In genomic region chr12:51832708-51833107, GRCh38 we compare ENCODE assay signal across 12 cellular contexts. TPM values are rescaled to one million over a fixed set of nuclear protein-coding genes. Genes with fewer than 3 reads are reported as not detected.
DNase-seq lines count a peak whose midpoint lies in the region; ATAC-seq, FAIRE-seq and TF ChIP-seq lines count a peak whose summit lies in the region.
"Had no signal": no experiment of that assay in that cellular context is flagged by ENCODE, and none has a peak within 500 bp of the region (broad histone marks: within the 10 kb centered on the region; RNA-seq: fewer than 3 reads in every experiment).

No MANE protein-coding gene starts in this region.

- H3K27ac ChIP-seq in H1 (ENCODE audit: low read depth, low read length): no peak overlapping the region
- H3K27ac ChIP-seq in esophagus muscularis mucosa (replicated peaks in 1 of 4): no peak overlapping the region
- H3K27ac ChIP-seq: adrenal gland, upper lobe of right lung had no signal

- H3K27me3 ChIP-seq in H1 (replicated peaks in 1 of 4; ENCODE audit: control insufficient read depth in 3 of 4, extremely low read depth in 1 of 4, insufficient read depth in 3 of 4, low read length in 3 of 4): peaks cover 0 to 3% (median 0%) of the 10 kb centered on the region in 4 experiments; a peak in 1 of 7 replicates
- H3K27me3 ChIP-seq in esophagus muscularis mucosa: peaks cover 0 to 83% (median 1%) of the 10 kb centered on the region in 4 donors
- H3K27me3 ChIP-seq: adrenal gland had no signal

- no peak for TF ChIP-seq POLR2A in H1 (IDR thresholded peaks at IDR 0.05; ENCODE audit: control extremely low read depth in 1 of 2, low read depth in 2 of 2, low read length in 2 of 2)
- TF ChIP-seq POLR2A in esophagus muscularis mucosa (IDR thresholded peaks at IDR 0.05; ENCODE audit: low read depth): no peak

- peaks cover 30% of the 10 kb centered on the region for H3K4me1 Mint-ChIP-seq in stimulated activated naive CD8-positive, alpha-beta T cell treated with anti-CD3 and anti-CD28 coated beads, Interleukin-15, amount 100 ng/mL, for 72 hours

- H2BK5ac ChIP-seq in H1 (ENCODE audit: low read depth, low read length): no peak overlapping the region

- no peak overlapping the region for H2BK20ac ChIP-seq in H1 (ENCODE audit: low read length)

- no peak overlapping the region for H2BK12ac ChIP-seq in H1 (ENCODE audit: low read depth, low read length)

- TF ChIP-seq EP300 in H1 (IDR thresholded peaks at IDR 0.05; ENCODE audit: borderline replicate concordance in 1 of 2, low read depth in 2 of 2, low read length in 2 of 2) (no peak), esophagus muscularis mucosa (IDR thresholded peaks at IDR 0.05) (no peak)

- no peak overlapping the region for H2BK120ac ChIP-seq in H1 (replicated peaks; ENCODE audit: low read depth, low read length)

- H2AK5ac ChIP-seq in H1 (ENCODE audit: low read depth, low read length): no peak overlapping the region

- DNase-seq in stimulated activated naive CD8-positive, alpha-beta T cell treated with anti-CD3 and anti-CD28 coated beads, Interleukin-15, amount 100 ng/mL, for 72 hours: no peak
- no peak for DNase-seq in stimulated activated naive CD8-positive, alpha-beta T cell treated with anti-CD3 and anti-CD28 coated beads, Interleukin-15, Interleukin-2, amounts not matched to agents 100 U/mL and 50 U/mL, for 24 hours
- peak; percentile 86 for DNase-seq in MV-4-11 (lab: John Stamatoyannopoulos, UW)
- no peak for DNase-seq in H1 (ENCODE audit: low read depth in 1 of 2, low spot score in 2 of 2)
- DNase-seq in esophagus muscularis mucosa (ENCODE audit: extremely low spot score): no peak
- no peak for DNase-seq in NCI-H446 treated with DMSO at 0.1 percent for 48 hours (lab: John Stamatoyannopoulos, UW)
- DNase-seq in central memory CD4-positive, alpha-beta T cell: no peak
- DNase-seq: adrenal gland, erythroblast, NCI-H1417 treated with DMSO at 0.1 percent for 48 hours, upper lobe of right lung had no signal

- H3K4me1 ChIP-seq in H1 (replicated peaks in 1 of 4; ENCODE audit: control insufficient read depth in 3 of 4, insufficient read depth in 4 of 4, low read length in 3 of 4) (peaks cover 19 to 58% (median 35%) of the 10 kb centered on the region in 4 experiments), esophagus muscularis mucosa (peaks cover 0 to 12% (median 5%) of the 10 kb centered on the region in 4 donors)
- H3K4me1 ChIP-seq: adrenal gland, upper lobe of right lung had no signal

- H3K9ac ChIP-seq in H1 (replicated peaks in 1 of 4; ENCODE audit: extremely low read depth in 1 of 4, low read depth in 3 of 4, low read length in 3 of 4): no peak overlapping the region

- H3K9me3 Mint-ChIP-seq in stimulated activated naive CD8-positive, alpha-beta T cell treated with anti-CD3 and anti-CD28 coated beads, Interleukin-15, amount 100 ng/mL, for 72 hours: no peaks in the 10 kb centered on the region

- no peak overlapping the region for H4K8ac ChIP-seq in H1 (ENCODE audit: extremely low read depth, insufficient read depth, low read length)

- no peak overlapping the region for H2AFZ ChIP-seq in H1 (ENCODE audit: low read length)

- CTCF ChIA-PET in H1 (lab: Charles Lee; ENCODE audit: partially characterized antibody): interaction anchor here (1.0 to 6.8 kb wide), 11 partner anchors 9 to 140 kb away, joined by 3 to 49 read pairs (median 7); partner anchors contain the start of gene ANKRD33

- H3K4me3 Mint-ChIP-seq in stimulated activated naive CD8-positive, alpha-beta T cell treated with anti-CD3 and anti-CD28 coated beads, Interleukin-15, amount 100 ng/mL, for 72 hours: peak overlapping the region; percentile 17 to 36

- no peak overlapping the region for H3K23ac ChIP-seq in H1 (ENCODE audit: insufficient read length)

- WGBS in H1 (ENCODE audit: extremely low coverage in 1 of 2, insufficient coverage in 1 of 2, insufficient read length in 1 of 2, insufficient replicate concordance in 2 of 2, low coverage in 1 of 2, low lambda C conversion rate in 2 of 2, missing lambda C conversion rate in 1 of 2), 2 experiments: 77% methylated on average over 6 of the region's 6 CpGs; no CpG with 5 or more reads in 1 of the 2 experiments
- 20% methylated on average over 6 of the region's 6 CpGs for WGBS in esophagus muscularis mucosa

- H3K79me1 ChIP-seq in H1 (ENCODE audit: low read depth, low read length): no peaks in the 10 kb centered on the region; the same call in 1 of the 2 replicates

- peaks cover 4% of the 10 kb centered on the region; the same call in 1 of the 2 replicates for H3K23me2 ChIP-seq in H1 (ENCODE audit: low read depth, low read length)

- H3K27me3 Mint-ChIP-seq in stimulated activated naive CD8-positive, alpha-beta T cell treated with anti-CD3 and anti-CD28 coated beads, Interleukin-15, amount 100 ng/mL, for 72 hours: peaks cover 54% of the 10 kb centered on the region

- POLR2A ChIA-PET in H1 (lab: Charles Lee; ENCODE audit: partially characterized antibody): interaction anchor here (1.0 to 2.3 kb wide), 7 partner anchors 9 to 32 kb away, joined by 3 to 9 read pairs (median 5); no protein-coding TSS in a partner anchor

- no peak overlapping the region for H3K4ac ChIP-seq in H1 (replicated peaks; ENCODE audit: insufficient read length, low read depth, low read length)

- no peak for ATAC-seq in stimulated activated naive CD8-positive, alpha-beta T cell treated with anti-CD3 and anti-CD28 coated beads, Interleukin-15, amount 100 ng/mL, for 72 hours
- no peak for ATAC-seq in stimulated activated naive CD8-positive, alpha-beta T cell treated with anti-CD3 and anti-CD28 coated beads, Interleukin-15, Interleukin-2, amounts not matched to agents 100 U/mL and 50 U/mL, for 24 hours
- no peak for ATAC-seq in SK-N-SH treated with all-trans-retinoic acid at 6 μM for 48 hours
- ATAC-seq: upper lobe of right lung had no signal

- H4K5ac ChIP-seq in H1 (ENCODE audit: insufficient read length, low read depth, low read length): no peak overlapping the region

- peak overlapping the region; percentile 66 for H4K91ac ChIP-seq in H1 (replicated peaks; ENCODE audit: insufficient read length, low read length)

- no peak overlapping the region for H3K18ac ChIP-seq in H1 (ENCODE audit: extremely low read depth, low read length)

- TF ChIP-seq RAD21 in H1 (IDR thresholded peaks at IDR 0.05 in 1 of 2, conservative IDR thresholded peaks at IDR 0.05 in 1 of 2; ENCODE audit: low read depth in 2 of 2, low read length in 2 of 2): no peak

- H2BK15ac ChIP-seq in H1 (ENCODE audit: low read length): no peak overlapping the region

- H3K4me3 ChIP-seq in H1 (ENCODE audit: extremely low read depth in 1 of 4, insufficient read depth in 2 of 4, low read depth in 3 of 4, low read length in 4 of 4) (no peak overlapping the region), esophagus muscularis mucosa (no peak overlapping the region)
- H3K4me3 ChIP-seq: adrenal gland, upper lobe of right lung had no signal

- no peaks in the 10 kb centered on the region; a peak in 1 of 4 replicates for H3K79me2 ChIP-seq in H1 (ENCODE audit: control insufficient read depth in 1 of 2, insufficient read depth in 2 of 2, low read length in 2 of 2)

- H3K36me3 ChIP-seq in H1 (ENCODE audit: control insufficient read depth in 2 of 4, insufficient read depth in 4 of 4, low read length in 3 of 4) (no peaks in the 10 kb centered on the region), esophagus muscularis mucosa (no peaks in the 10 kb centered on the region)
- H3K36me3 ChIP-seq: adrenal gland, upper lobe of right lung had no signal

- no peak overlapping the region for H3K56ac ChIP-seq in H1 (replicated peaks; ENCODE audit: insufficient read length, low read depth, low read length)

- intact Hi-C loops in esophagus muscularis mucosa (cut with DNase I): no loop called here

- H4K20me1 ChIP-seq in H1 (replicated peaks in 1 of 2; ENCODE audit: control insufficient read depth in 1 of 2, insufficient read depth in 2 of 2, low read length in 2 of 2): no peaks in the 10 kb centered on the region

- peak overlapping the region in 1 of 2 donors; percentile 22 for H3K27ac Mint-ChIP-seq in stimulated activated naive CD8-positive, alpha-beta T cell treated with anti-CD3 and anti-CD28 coated beads, Interleukin-15, amount 100 ng/mL, for 72 hours

- H3K14ac ChIP-seq in H1 (ENCODE audit: insufficient read length): no peak overlapping the region

- H3K9me3 ChIP-seq in H1 (ENCODE audit: insufficient read depth in 2 of 2, low read depth in 1 of 2, low read length in 1 of 2) (no peaks in the 10 kb centered on the region), esophagus muscularis mucosa (no peaks in the 10 kb centered on the region)
- H3K9me3 ChIP-seq: adrenal gland, upper lobe of right lung had no signal

- peak overlapping the region in 1 of 2 experiments; percentile 29; a peak in 3 of 4 replicates for H3K4me2 ChIP-seq in H1 (ENCODE audit: insufficient read depth in 1 of 2, low read depth in 2 of 2, low read length in 2 of 2)

- no peak for FAIRE-seq in H1 (lab: Jason Lieb, UNC)

- TF ChIP-seq CTCF in H1 (IDR thresholded peaks at IDR 0.05; ENCODE audit: control extremely low read depth in 1 of 3, insufficient read depth in 1 of 3, low read depth in 1 of 3, low read length in 3 of 3) (no peak), esophagus muscularis mucosa (IDR thresholded peaks at IDR 0.05) (no peak)

TF ChIP-seq in H1, 55 proteins besides CTCF, POLR2A, EP300 and RAD21 (continues in another document):
- no peak for TF ChIP-seq BACH1 (IDR thresholded peaks at IDR 0.05; ENCODE audit: low read length)

TF ChIP-seq in SK-N-SH treated with all-trans-retinoic acid at 6 μM for 48 hours, 23 proteins besides CTCF, POLR2A, EP300 and RAD21 (continues in another document):
- TF ChIP-seq TCF4 (CRISPR knock-in tag; IDR thresholded peaks at IDR 0.05; ENCODE audit: borderline replicate concordance): no peak

RNA-seq across cellular contexts. Expression of gene FIGNL2, which starts 15.8 kb away (rescaled TPM):
- total RNA-seq in H1 (2021; fragmentation: NEBNext Ultra II Directional; extraction: Animal tissue kit (Norgen Biotek cat#: 25700)): 6.5 and 7.5 TPM in 2 replicates
- polyA plus RNA-seq in H1 (2011; rRNA removed): 7.1 and 10.9 TPM in 2 replicates
- polyA plus RNA-seq in H1 (2011; cell fraction: cytosol; rRNA removed): 6.7 TPM
- polyA plus RNA-seq in H1 (2011; cell fraction: nucleus; rRNA removed): 12.7 TPM
- 4.7 to 5.7 TPM (median 5.2 TPM) in 4 replicates for polyA plus RNA-seq in H1 (2012, experiment 1 of 2)
- polyA plus RNA-seq in H1 (2012, experiment 2 of 2): 4.7 TPM
- 2.7 TPM for polyA plus RNA-seq in H1 (2013, experiment 1 of 2)
- 2.2 TPM for polyA plus RNA-seq in H1 (2013, experiment 2 of 2)
- polyA minus RNA-seq in H1 (2011; rRNA and poly(A)+ RNA removed): 3.0 and 6.3 TPM in 2 replicates
- 7.0 TPM for polyA minus RNA-seq in H1 (2011; cell fraction: cytosol; rRNA and poly(A)+ RNA removed)
- 11.2 TPM for polyA minus RNA-seq in H1 (2011; cell fraction: nucleus; rRNA and poly(A)+ RNA removed)
- under 1 TPM; 0.23 to 0.42 (median 0.36) TPM for total RNA-seq in esophagus muscularis mucosa

RNA-seq across cellular contexts. Expression of gene ANKRD33, which starts 55.2 kb away (rescaled TPM):
- total RNA-seq in H1 (2021; fragmentation: NEBNext Ultra II Directional; extraction: Animal tissue kit (Norgen Biotek cat#: 25700)): 0.19 and 0.41 TPM in 2 replicates
- polyA plus RNA-seq in H1 (2011; rRNA removed): 0.53 and 1.5 TPM in 2 replicates
- 1.1 TPM for polyA plus RNA-seq in H1 (2011; cell fraction: cytosol; rRNA removed)
- 8.7 TPM for polyA plus RNA-seq in H1 (2011; cell fraction: nucleus; rRNA removed)
- polyA plus RNA-seq in H1 (2012, experiment 1 of 2): 0.53 to 1.1 TPM (median 0.62 TPM) in 4 replicates
- polyA plus RNA-seq in H1 (2012, experiment 2 of 2): 0.39 TPM
- 0.34 TPM for polyA plus RNA-seq in H1 (2013, experiment 1 of 2)
- 0.57 TPM for polyA plus RNA-seq in H1 (2013, experiment 2 of 2)
- polyA minus RNA-seq in H1 (2011; rRNA and poly(A)+ RNA removed): 0.34 and 0.73 TPM in 2 replicates
- not detected for polyA minus RNA-seq in H1 (2011; cell fraction: cytosol; rRNA and poly(A)+ RNA removed)
- 3.4 TPM for polyA minus RNA-seq in H1 (2011; cell fraction: nucleus; rRNA and poly(A)+ RNA removed)
- total RNA-seq in esophagus muscularis mucosa: not detected
- total RNA-seq: upper lobe of right lung had no signal
